Comparison of ENCODE assay signal across 36 cellular contexts in genomic region chr1:20076695-20077461, GRCh38. TPM values are rescaled to one million over a fixed set of nuclear protein-coding genes. Genes with fewer than 3 reads are reported as not detected.
DNase-seq lines count a peak whose midpoint lies in the region; ATAC-seq, FAIRE-seq and TF ChIP-seq lines count a peak whose summit lies in the region.
"Had no signal": no experiment of that assay in that cellular context is flagged by ENCODE, and none has a peak within 500 bp of the region (broad histone marks: within the 10 kb centered on the region; RNA-seq: fewer than 3 reads in every experiment).

No MANE protein-coding gene starts in this region.

- no peaks in the 10 kb centered on the region for H3K9me3 ChIP-seq in GM12878 (replicated peaks; ENCODE audit: control insufficient read depth, insufficient read depth, low read length)
- no peaks in the 10 kb centered on the region for H3K9me3 ChIP-seq in sigmoid colon
- H3K9me3 ChIP-seq: Caco-2, esophagus squamous epithelium, heart right ventricle, suprapubic skin, upper lobe of right lung had no signal

- no peak for TF ChIP-seq RAD21 in GM12878 (IDR thresholded peaks at IDR 0.05; ENCODE audit: insufficient read depth, low read depth, low read length)

- no peaks in the 10 kb centered on the region for H3K9me3 Mint-ChIP-seq in natural killer cell treated with Interleukin-12 subunit alpha and Interleukin-12 subunit beta and Interleukin-15 and Interleukin-18, amount 100 ng/mL, for 72 hours
- no peaks in the 10 kb centered on the region for H3K9me3 Mint-ChIP-seq in natural killer cell
- H3K9me3 Mint-ChIP-seq: activated naive CD4-positive, alpha-beta T cell treated with anti-CD3 and anti-CD28 coated beads, Interleukin-2, amount 50 U/mL, for 24 hours; H9 had no signal

- no peak overlapping the region for H3K4me2 ChIP-seq in GM12878 (ENCODE audit: control insufficient read depth, insufficient read depth)

- POLR2A ChIA-PET in GM12878 (lab: Charles Lee): interaction anchor here (0.5 to 2.1 kb wide), 2 partner anchors 18 to 869 kb away, joined by 5 to 6 read pairs; no protein-coding TSS in a partner anchor

- H3K36me3 Mint-ChIP-seq in natural killer cell treated with Interleukin-12 subunit alpha and Interleukin-12 subunit beta and Interleukin-15 and Interleukin-18, amount 100 ng/mL, for 72 hours: no peaks in the 10 kb centered on the region
- H3K36me3 Mint-ChIP-seq in natural killer cell: no peaks in the 10 kb centered on the region
- H3K36me3 Mint-ChIP-seq: activated naive CD4-positive, alpha-beta T cell treated with anti-CD3 and anti-CD28 coated beads, Interleukin-2, amount 50 U/mL, for 24 hours; brain had no signal

- H3K4me3 ChIP-seq in GM12878: no peak overlapping the region
- H3K4me3 ChIP-seq in sigmoid colon: no peak overlapping the region
- H3K4me3 ChIP-seq: esophagus squamous epithelium, heart right ventricle, skin epidermis, suprapubic skin, upper lobe of right lung had no signal

- no peak overlapping the region for H3K9ac ChIP-seq in GM12878 (ENCODE audit: control insufficient read depth, insufficient read depth, low read length)

- H3K27ac ChIP-seq in GM12878 (ENCODE audit: control insufficient read depth, insufficient read depth): no peak overlapping the region
- H3K27ac ChIP-seq in sigmoid colon: no peak overlapping the region
- H3K27ac ChIP-seq: C4-2B, esophagus squamous epithelium, skin epidermis, suprapubic skin, upper lobe of right lung had no signal

- H4K20me1 ChIP-seq in GM12878 (ENCODE audit: control insufficient read depth, insufficient read depth): no peaks in the 10 kb centered on the region

- TF ChIP-seq EP300 in GM12878 (IDR thresholded peaks at IDR 0.05; ENCODE audit: borderline replicate concordance in 1 of 2, control insufficient read depth in 1 of 2, low read depth in 2 of 2, low read length in 2 of 2): no peak
- TF ChIP-seq EP300 in sigmoid colon (IDR thresholded peaks at IDR 0.05): no peak

- intact Hi-C loops in natural killer cell (cut with micrococcal nuclease) (no loop called here), GM12878 (cut with micrococcal nuclease; ENCODE audit: unreplicated experiment) (no loop called here), sigmoid colon (cut with DNase I) (loop anchor here (10.0 kb wide), 1 partner anchor 408 kb away; the partner anchor contains the start of gene CAMK2N1)

- H2AFZ ChIP-seq in GM12878 (ENCODE audit: control insufficient read depth, low read depth, low read length): no peak overlapping the region

- H3K79me2 ChIP-seq in GM12878 (ENCODE audit: control insufficient read depth, insufficient read depth, low read length): no peaks in the 10 kb centered on the region

- CTCF ChIA-PET in GM12878 (lab: Yijun Ruan, JAX): interaction anchor here (1.0 to 2.3 kb wide), 4 partner anchors 9 to 75 kb away, joined by 4 to 5 read pairs (median 4); no protein-coding TSS in a partner anchor

- DNase-seq in natural killer cell treated with Interleukin-12 subunit alpha and Interleukin-12 subunit beta and Interleukin-15 and Interleukin-18, amount 100 ng/mL, for 72 hours (ENCODE audit: low spot score): peak; percentile 5
- DNase-seq in natural killer cell (no peak), HT1080 (ENCODE audit: low read depth) (peak; percentile 16), GM12878 (ENCODE audit: low read depth, low spot score) (no peak), sigmoid colon (peak; percentile 6), HuH-7 (ENCODE audit: low spot score) (no peak), NCI-H526 treated with DMSO at 0.1 percent for 48 hours (lab: John Stamatoyannopoulos, UW) (no peak)
- DNase-seq: activated CD4-positive, alpha-beta T cell treated with anti-CD3 and anti-CD28 coated beads for 36 hours; activated T-cell treated with anti-CD3 and anti-CD28 coated beads for 4 hours; amniotic stem cell; Caco-2; DND-41; esophagus squamous epithelium; foreskin melanocyte; H9; heart right ventricle; Kasumi-1; NCI-H146; NCI-H446; PC-3; SHP77 treated with DMSO at 0.1 percent for 48 hours; stimulated activated naive CD4-positive, alpha-beta T cell; T-helper 9 cell; upper lobe of right lung had no signal

- H3K4me1 Mint-ChIP-seq in natural killer cell treated with Interleukin-12 subunit alpha and Interleukin-12 subunit beta and Interleukin-15 and Interleukin-18, amount 100 ng/mL, for 72 hours (ENCODE audit: low read depth in 2 of 2): peaks cover 25 to 28% of the 10 kb centered on the region in 2 donors
- H3K4me1 Mint-ChIP-seq in natural killer cell: peaks cover 28 to 34% of the 10 kb centered on the region in 2 donors
- H3K4me1 Mint-ChIP-seq: brain had no signal

- SMC1A ChIA-PET in GM12878 (lab: Charles Lee; ENCODE audit: uncharacterized antibody, unreplicated experiment): interaction anchor here (1.1 to 1.9 kb wide), 3 partner anchors 11 to 49 kb away, joined by 5 to 8 read pairs (median 5); no protein-coding TSS in a partner anchor

- no peak for FAIRE-seq in GM12878 (lab: Jason Lieb, UNC)

- RAD21 ChIA-PET in GM12878 (lab: Charles Lee; ENCODE audit: unreplicated experiment): interaction anchor here (1.1 kb wide), 1 partner anchor 18 kb away, joined by 5 read pairs; no protein-coding TSS in a partner anchor

- TF ChIP-seq POLR2A in GM12878 (IDR thresholded peaks at IDR 0.05; ENCODE audit: low read depth, low read length): no peak
- no peak for TF ChIP-seq POLR2A in sigmoid colon (IDR thresholded peaks at IDR 0.05)

- no peaks in the 10 kb centered on the region for H3K27me3 ChIP-seq in GM12878 (replicated peaks in 1 of 2; ENCODE audit: control insufficient read depth in 2 of 2, insufficient read depth in 2 of 2, low read length in 1 of 2)
- no peaks in the 10 kb centered on the region for H3K27me3 ChIP-seq in sigmoid colon
- H3K27me3 ChIP-seq: upper lobe of right lung had no signal

- H3K27me3 Mint-ChIP-seq in natural killer cell treated with Interleukin-12 subunit alpha and Interleukin-12 subunit beta and Interleukin-15 and Interleukin-18, amount 100 ng/mL, for 72 hours: peaks cover 31 to 37% of the 10 kb centered on the region in 2 donors
- peaks cover 28 to 35% of the 10 kb centered on the region in 2 donors for H3K27me3 Mint-ChIP-seq in natural killer cell (ENCODE audit: low read depth in 2 of 2)

- H3K4me3 Mint-ChIP-seq in natural killer cell treated with Interleukin-12 subunit alpha and Interleukin-12 subunit beta and Interleukin-15 and Interleukin-18, amount 100 ng/mL, for 72 hours: no peak overlapping the region
- no peak overlapping the region for H3K4me3 Mint-ChIP-seq in natural killer cell
- H3K4me3 Mint-ChIP-seq: activated CD4-positive, alpha-beta T cell treated with anti-CD3 and anti-CD28 coated beads for 36 hours; activated naive CD4-positive, alpha-beta T cell treated with anti-CD3 and anti-CD28 coated beads, Interleukin-2, amount 50 U/mL, for 24 hours; brain; H9 had no signal

- in situ Hi-C loops in GM12878 (cut with MboI): no loop called here

- peaks cover 45% of the 10 kb centered on the region for H3K4me1 ChIP-seq in GM12878 (ENCODE audit: control insufficient read depth, insufficient read depth, low read length)
- peaks cover 0 to 24% (median 16%) of the 10 kb centered on the region in 4 donors for H3K4me1 ChIP-seq in sigmoid colon
- H3K4me1 ChIP-seq: Caco-2, esophagus squamous epithelium, suprapubic skin had no signal

- TF ChIP-seq CTCF in natural killer cell (IDR thresholded peaks at IDR 0.05) (no peak), GM12878 (IDR thresholded peaks at IDR 0.05 in 2 of 3, conservative IDR thresholded peaks at IDR 0.05 in 1 of 3; ENCODE audit: control insufficient read depth in 2 of 3, extremely low read depth in 1 of 3, insufficient read depth in 1 of 3, low read depth in 3 of 3, low read length in 3 of 3) (no peak), sigmoid colon (IDR thresholded peaks at IDR 0.05) (no peak)

- no peaks in the 10 kb centered on the region for H3K36me3 ChIP-seq in GM12878 (ENCODE audit: control insufficient read depth in 2 of 2, insufficient read depth in 2 of 2, low read length in 1 of 2)
- no peaks in the 10 kb centered on the region for H3K36me3 ChIP-seq in sigmoid colon
- H3K36me3 ChIP-seq: esophagus squamous epithelium, suprapubic skin, upper lobe of right lung had no signal

- BruUV-seq in GM12878 (replicated peaks; lab: Mats Ljungman, UMichigan): no TSS peak

- WGBS in GM12878 (ENCODE audit: insufficient coverage, insufficient replicate concordance, low lambda C conversion rate, missing lambda C conversion rate): 52% methylated on average over 6 of the region's 6 CpGs
- 78 to 88% methylated on average over 6 of the region's 6 CpGs for WGBS in sigmoid colon, 2 donors

- H3K27ac Mint-ChIP-seq in natural killer cell treated with Interleukin-12 subunit alpha and Interleukin-12 subunit beta and Interleukin-15 and Interleukin-18, amount 100 ng/mL, for 72 hours: no peak overlapping the region
- H3K27ac Mint-ChIP-seq in natural killer cell: no peak overlapping the region
- H3K27ac Mint-ChIP-seq: activated CD4-positive, alpha-beta T cell treated with anti-CD3 and anti-CD28 coated beads for 36 hours; activated naive CD4-positive, alpha-beta T cell treated with anti-CD3 and anti-CD28 coated beads, Interleukin-2, amount 50 U/mL, for 24 hours; brain; H9 had no signal

- no peak for ATAC-seq in natural killer cell treated with Interleukin-12 subunit alpha and Interleukin-12 subunit beta and Interleukin-15 and Interleukin-18, amount 100 ng/mL, for 72 hours
- ATAC-seq in natural killer cell (no peak), GM12878 (peak; percentile 39), GM18519 (IDR thresholded peaks at IDR 0.05; ENCODE audit: low FRiP score, unreplicated experiment) (no peak)
- ATAC-seq: activated CD4-positive, alpha-beta T cell treated with anti-CD3 and anti-CD28 coated beads for 36 hours; heart right ventricle; PC-3; upper lobe of right lung had no signal

RNA-seq across cellular contexts. Expression of gene PLA2G5, which starts 6.9 kb away (rescaled TPM):
- not detected for total RNA-seq in natural killer cell treated with Interleukin-12 subunit alpha and Interleukin-12 subunit beta and Interleukin-15 and Interleukin-18, amount 100 ng/mL, for 72 hours
- total RNA-seq in natural killer cell (not detected), GM12878 (2014; rRNA removed) (0.17 TPM in 1 of 2 replicates, not detected in the other), GM12878 (2014; rRNA removed; fragmentation: Illumina TruSeq; extraction: Trizol) (not detected in 2 replicates), GM12878 (2021) (not detected in 2 replicates), sigmoid colon (10 to 100 TPM; 18.6 to 45.4 (median 30.5) TPM)
- total RNA-seq in HT1080 (2014; rRNA removed; shearing (Covaris generic)): not detected in 2 replicates
- not detected in 2 replicates for polyA plus RNA-seq in HT1080 (2015; cell fraction: cytosol; rRNA removed)
- polyA plus RNA-seq in HT1080 (2015; cell fraction: nucleus; rRNA removed): not detected in 2 replicates
- total RNA-seq in GM12878 (2013; cell fraction: nucleolus; rRNA removed): not detected in 2 replicates
- polyA plus RNA-seq in GM12878 (2011; ENCODE audit: low read depth): not detected
- polyA plus RNA-seq in GM12878 (2011; rRNA removed) (0.10 TPM in 1 of 2 replicates, not detected in the other), GM12878 (2014; fragmentation: Illumina TruSeq; extraction: Trizol) (0.19 TPM in 1 of 2 replicates, not detected in the other), GM12878 (2014; fragmentation: Nextera tagmentation; extraction: Ambion mirVana) (not detected), GM12878 (2014; rRNA removed) (not detected in 2 replicates), GM12878 (2016; fragmentation: Nextera tagmentation; extraction: Ambion mirVana) (not detected), sigmoid colon (1 to 10 TPM in 2 of 3 donors, under 1 TPM in 1; 0.69 to 5.4 (median 2.4) TPM)
- 0.36 and 0.38 TPM in 2 replicates for polyA plus RNA-seq in GM12878 (2011; cell fraction: cytosol; rRNA removed)
- 0.28 TPM in 1 of 2 replicates, not detected in the other for polyA plus RNA-seq in GM12878 (2011; cell fraction: nucleus; rRNA removed)
- 0.10 TPM in 1 of 2 replicates, not detected in the other for polyA plus RNA-seq in GM12878 (2012)
- polyA minus RNA-seq in GM12878 (2011; rRNA and poly(A)+ RNA removed): not detected in 2 replicates
- not detected in 2 replicates for polyA minus RNA-seq in GM12878 (2011; cell fraction: cytosol; rRNA and poly(A)+ RNA removed)
- polyA minus RNA-seq in GM12878 (2011; cell fraction: nucleus; rRNA and poly(A)+ RNA removed): not detected in 2 replicates
- total RNA-seq: activated CD4-positive, alpha-beta T cell treated with anti-CD3 and anti-CD28 coated beads for 36 hours; Caco-2; chondrocyte; H9; kidney epithelial cell; mononuclear cell; osteocyte; PC-3 had no signal
- polyA plus RNA-seq: neural cell had no signal

RNA-seq across cellular contexts. Expression of gene PLA2G2D, which starts 42.5 kb away (rescaled TPM):
- not detected for total RNA-seq in natural killer cell treated with Interleukin-12 subunit alpha and Interleukin-12 subunit beta and Interleukin-15 and Interleukin-18, amount 100 ng/mL, for 72 hours
- total RNA-seq in natural killer cell (not detected), GM12878 (2014; rRNA removed) (0.06 and 0.11 TPM in 2 replicates), GM12878 (2014; rRNA removed; fragmentation: Illumina TruSeq; extraction: Trizol) (0.14 and 0.22 TPM in 2 replicates), GM12878 (2021) (0.13 and 0.27 TPM in 2 replicates), sigmoid colon (under 1 TPM in 1 of 4 donors, not detected in 3; 0.16 TPM)
- not detected in 2 replicates for total RNA-seq in HT1080 (2014; rRNA removed; shearing (Covaris generic))
- 0.05 and 0.15 TPM in 2 replicates for polyA plus RNA-seq in HT1080 (2015; cell fraction: cytosol; rRNA removed)
- 0.08 TPM in 1 of 2 replicates, not detected in the other for polyA plus RNA-seq in HT1080 (2015; cell fraction: nucleus; rRNA removed)
- total RNA-seq in GM12878 (2013; cell fraction: nucleolus; rRNA removed): 0.17 and 0.34 TPM in 2 replicates
- polyA plus RNA-seq in GM12878 (2011; ENCODE audit: low read depth): not detected
- polyA plus RNA-seq in GM12878 (2011; rRNA removed) (0.13 and 0.19 TPM in 2 replicates), GM12878 (2014; fragmentation: Illumina TruSeq; extraction: Trizol) (0.34 TPM in 1 of 2 replicates, not detected in the other), GM12878 (2014; fragmentation: Nextera tagmentation; extraction: Ambion mirVana) (under 1 TPM; 0.06 to 0.07 TPM), GM12878 (2014; rRNA removed) (0.38 TPM in 2 replicates), GM12878 (2016; fragmentation: Nextera tagmentation; extraction: Ambion mirVana) (not detected), sigmoid colon (1 to 10 TPM in 1 of 3 donors, not detected in 2; 8.6 TPM)
- 0.15 and 0.21 TPM in 2 replicates for polyA plus RNA-seq in GM12878 (2011; cell fraction: cytosol; rRNA removed)
- 0.04 and 0.10 TPM in 2 replicates for polyA plus RNA-seq in GM12878 (2011; cell fraction: nucleus; rRNA removed)
- polyA plus RNA-seq in GM12878 (2012): 0.07 TPM in 1 of 2 replicates, not detected in the other
- 0.10 TPM in 1 of 2 replicates, not detected in the other for polyA minus RNA-seq in GM12878 (2011; rRNA and poly(A)+ RNA removed)
- polyA minus RNA-seq in GM12878 (2011; cell fraction: cytosol; rRNA and poly(A)+ RNA removed): not detected in 2 replicates
- 0.19 TPM in 1 of 2 replicates, not detected in the other for polyA minus RNA-seq in GM12878 (2011; cell fraction: nucleus; rRNA and poly(A)+ RNA removed)
- total RNA-seq: activated CD4-positive, alpha-beta T cell treated with anti-CD3 and anti-CD28 coated beads for 36 hours; Caco-2; chondrocyte; H9; kidney epithelial cell; lower leg skin; mononuclear cell; osteocyte; PC-3; suprapubic skin; upper lobe of right lung had no signal
- polyA plus RNA-seq: heart right ventricle, neural cell had no signal

Comparison
In these comparisons a context has a peak if more than half of its experiments do, and no peak if none do; other contexts are left out.
1. DNase-seq: peak in natural killer cell treated with Interleukin-12 subunit alpha and Interleukin-12 subunit beta and Interleukin-15 and Interleukin-18, amount 100 ng/mL, for 72 hours (single experiment), HT1080 (single experiment) and sigmoid colon (single experiment); none in natural killer cell (single experiment), GM12878 (single experiment), HuH-7 (single experiment) and NCI-H526 treated with DMSO at 0.1 percent for 48 hours (single experiment).
2. RNA of gene PLA2G5, which starts 6.9 kb away (total RNA-seq): 18.6 to 45.4 TPM in sigmoid colon; 0.17 TPM in GM12878, not detected in natural killer cell treated with Interleukin-12 subunit alpha and Interleukin-12 subunit beta and Interleukin-15 and Interleukin-18, amount 100 ng/mL, for 72 hours, not detected in natural killer cell and not detected in HT1080; every median in the first group is over 10 times any median in the second.